ENCODE assay signal across 1 cellular context in the genomic region with DNA sequence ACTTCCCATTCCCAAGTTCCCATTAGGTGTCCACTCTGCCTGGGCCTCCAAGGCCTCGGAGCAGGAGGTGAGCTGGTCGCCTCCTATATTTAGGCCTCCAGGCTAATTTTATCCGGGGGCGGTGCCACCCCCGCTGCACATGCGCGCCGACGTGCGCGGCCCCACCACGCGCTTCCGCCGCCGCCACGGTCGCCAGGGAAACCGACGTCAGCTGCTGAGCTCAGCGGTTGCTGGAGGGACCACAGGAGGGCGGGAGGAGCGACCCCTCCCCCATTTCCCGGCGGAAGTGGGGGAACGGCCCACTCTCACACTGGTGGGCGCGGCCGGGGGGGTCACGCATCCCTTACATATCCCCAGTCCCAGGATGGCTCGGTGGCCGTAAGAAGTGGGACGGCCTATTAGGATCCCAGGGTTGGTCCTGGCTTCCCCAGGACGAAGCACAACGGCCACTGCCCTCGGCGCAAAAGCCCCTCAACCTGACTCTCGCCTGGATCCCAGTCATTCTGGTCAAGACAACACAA.
TF ChIP-seq lines count a peak whose summit lies in the region.

No MANE protein-coding gene starts in this region.

TF ChIP-seq in K562, 482 proteins besides CTCF, POLR2A, EP300 and RAD21 (continued from another document and continues in another):
- TF ChIP-seq, protein P1, sequence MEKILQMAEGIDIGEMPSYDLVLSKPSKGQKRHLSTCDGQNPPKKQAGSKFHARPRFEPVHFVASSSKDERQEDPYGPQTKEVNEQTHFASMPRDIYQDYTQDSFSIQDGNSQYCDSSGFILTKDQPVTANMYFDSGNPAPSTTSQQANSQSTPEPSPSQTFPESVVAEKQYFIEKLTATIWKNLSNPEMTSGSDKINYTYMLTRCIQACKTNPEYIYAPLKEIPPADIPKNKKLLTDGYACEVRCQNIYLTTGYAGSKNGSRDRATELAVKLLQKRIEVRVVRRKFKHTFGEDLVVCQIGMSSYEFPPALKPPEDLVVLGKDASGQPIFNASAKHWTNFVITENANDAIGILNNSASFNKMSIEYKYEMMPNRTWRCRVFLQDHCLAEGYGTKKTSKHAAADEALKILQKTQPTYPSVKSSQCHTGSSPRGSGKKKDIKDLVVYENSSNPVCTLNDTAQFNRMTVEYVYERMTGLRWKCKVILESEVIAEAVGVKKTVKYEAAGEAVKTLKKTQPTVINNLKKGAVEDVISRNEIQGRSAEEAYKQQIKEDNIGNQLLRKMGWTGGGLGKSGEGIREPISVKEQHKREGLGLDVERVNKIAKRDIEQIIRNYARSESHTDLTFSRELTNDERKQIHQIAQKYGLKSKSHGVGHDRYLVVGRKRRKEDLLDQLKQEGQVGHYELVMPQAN (IDR thresholded peaks at IDR 0.05; ENCODE audit: borderline replicate concordance) = peak; percentile 63; the same call in 1 of the 2 replicates
- TF ChIP-seq, protein P2, sequence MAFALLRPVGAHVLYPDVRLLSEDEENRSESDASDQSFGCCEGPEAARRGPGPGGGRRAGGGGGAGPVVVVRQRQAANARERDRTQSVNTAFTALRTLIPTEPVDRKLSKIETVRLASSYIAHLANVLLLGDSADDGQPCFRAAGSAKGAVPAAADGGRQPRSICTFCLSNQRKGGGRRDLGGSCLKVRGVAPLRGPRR (CRISPR knock-in tag; IDR thresholded peaks at IDR 0.05) = no peak
- TF ChIP-seq BCLAF1 (IDR thresholded peaks at IDR 0.05; ENCODE audit: borderline replicate concordance in 1 of 2, control insufficient read depth in 1 of 2, low read depth in 2 of 2, low read length in 1 of 2) = no peak
- 0 out of 4 replicates have a peak, but pooled peaks of 1 of the 2 experiments have one; percentile 50 for TF ChIP-seq SRF (CRISPR knock-in tag; IDR thresholded peaks at IDR 0.05)
- TF ChIP-seq JUN (IDR thresholded peaks at IDR 0.05; ENCODE audit: borderline replicate concordance, low read depth, low read length) = peak; percentile 14; the same call in 1 of the 2 replicates
- 0 out of 2 replicates have a peak, but pooled peaks have one; percentile 40 for TF ChIP-seq JUN (CRISPR knock-in tag; IDR thresholded peaks at IDR 0.05; ENCODE audit: borderline replicate concordance)
- no peak for TF ChIP-seq ZNF280B (CRISPR knock-in tag; IDR thresholded peaks at IDR 0.05)
- no peak for TF ChIP-seq BRD9 (IDR thresholded peaks at IDR 0.05; ENCODE audit: low read depth, partially characterized antibody)
- no peak for TF ChIP-seq CBFA2T3 (IDR thresholded peaks at IDR 0.05)
- TF ChIP-seq ETV1 (tag; conservative IDR thresholded peaks at IDR 0.05; ENCODE audit: low read depth) = 0 out of 2 replicates have a peak, but pooled peaks have one; percentile 28
- peak; percentile 43 for TF ChIP-seq SAP30 (IDR thresholded peaks at IDR 0.05; ENCODE audit: borderline replicate concordance, insufficient read depth, low read depth, low read length, poor library complexity, severe bottlenecking)
- TF ChIP-seq ARID4B (CRISPR knock-in tag; IDR thresholded peaks at IDR 0.05) = peak; percentile 90
- TF ChIP-seq BHLHE40 (IDR thresholded peaks at IDR 0.05; ENCODE audit: low read length) = peak; percentile 50; the same call in 1 of the 2 replicates
- no peak for TF ChIP-seq ATF1 (CRISPR knock-in tag; IDR thresholded peaks at IDR 0.05)
- TF ChIP-seq ATF1 (tag; IDR thresholded peaks at IDR 0.05) = peak; percentile 87
- TF ChIP-seq ZBTB7A (IDR thresholded peaks at IDR 0.05; ENCODE audit: borderline replicate concordance, control insufficient read depth, low read depth, low read length) = peak; percentile 89; the same call in 1 of the 2 replicates
- TF ChIP-seq, protein P3, sequence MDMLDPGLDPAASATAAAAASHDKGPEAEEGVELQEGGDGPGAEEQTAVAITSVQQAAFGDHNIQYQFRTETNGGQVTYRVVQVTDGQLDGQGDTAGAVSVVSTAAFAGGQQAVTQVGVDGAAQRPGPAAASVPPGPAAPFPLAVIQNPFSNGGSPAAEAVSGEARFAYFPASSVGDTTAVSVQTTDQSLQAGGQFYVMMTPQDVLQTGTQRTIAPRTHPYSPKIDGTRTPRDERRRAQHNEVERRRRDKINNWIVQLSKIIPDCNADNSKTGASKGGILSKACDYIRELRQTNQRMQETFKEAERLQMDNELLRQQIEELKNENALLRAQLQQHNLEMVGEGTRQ (CRISPR knock-in tag; IDR thresholded peaks at IDR 0.05) = peak; percentile 26; the same call in 1 of the 2 replicates
- TF ChIP-seq PCBP2 (IDR thresholded peaks at IDR 0.05; ENCODE audit: low read depth, low read length, poor library complexity, severe bottlenecking) = no peak
- TF ChIP-seq RBFOX2 (IDR thresholded peaks at IDR 0.05; ENCODE audit: low read depth, low read length) = peak; percentile 51; the same call in 1 of the 2 replicates
- TF ChIP-seq FOXP1 (CRISPR knock-in tag; IDR thresholded peaks at IDR 0.05) = 0 out of 2 replicates have a peak, but pooled peaks have one; percentile 43
- peak; percentile 93 for TF ChIP-seq RFX1 (IDR thresholded peaks at IDR 0.05)
- no peak for TF ChIP-seq ZNF24 (IDR thresholded peaks at IDR 0.05)
- TF ChIP-seq USF1 (CRISPR knock-in tag; IDR thresholded peaks at IDR 0.05) = peak; percentile 45
- no peak for TF ChIP-seq ZNF253 (CRISPR knock-in tag; conservative IDR thresholded peaks at IDR 0.05)
- no peak for TF ChIP-seq ZBTB34 (CRISPR knock-in tag; IDR thresholded peaks at IDR 0.05)
- no peak for TF ChIP-seq RFX5 (IDR thresholded peaks at IDR 0.05; ENCODE audit: low read depth, low read length)
- peak; percentile 65 for TF ChIP-seq ZBTB12 (CRISPR knock-in tag; IDR thresholded peaks at IDR 0.05)
- peak; percentile 19; the same call in 1 of the 2 replicates for TF ChIP-seq MAFK (IDR thresholded peaks at IDR 0.05; ENCODE audit: low read length)
- peak; percentile 56; the same call in 1 of the 2 replicates for TF ChIP-seq POLR2G (IDR thresholded peaks at IDR 0.05; ENCODE audit: low read depth, low read length)
- TF ChIP-seq FIP1L1 (IDR thresholded peaks at IDR 0.05; ENCODE audit: low read depth, low read length, poor library complexity, severe bottlenecking) = peak; percentile 45
- no peak for TF ChIP-seq XRCC3 (IDR thresholded peaks at IDR 0.05)
- no peak for TF ChIP-seq SETDB1 (IDR thresholded peaks at IDR 0.05; ENCODE audit: low read length)
- TF ChIP-seq IRF1 (CRISPR knock-in tag; IDR thresholded peaks at IDR 0.05; ENCODE audit: borderline replicate concordance) = no peak
- no peak for TF ChIP-seq NFATC3 (IDR thresholded peaks at IDR 0.05)
- TF ChIP-seq, protein P4, sequence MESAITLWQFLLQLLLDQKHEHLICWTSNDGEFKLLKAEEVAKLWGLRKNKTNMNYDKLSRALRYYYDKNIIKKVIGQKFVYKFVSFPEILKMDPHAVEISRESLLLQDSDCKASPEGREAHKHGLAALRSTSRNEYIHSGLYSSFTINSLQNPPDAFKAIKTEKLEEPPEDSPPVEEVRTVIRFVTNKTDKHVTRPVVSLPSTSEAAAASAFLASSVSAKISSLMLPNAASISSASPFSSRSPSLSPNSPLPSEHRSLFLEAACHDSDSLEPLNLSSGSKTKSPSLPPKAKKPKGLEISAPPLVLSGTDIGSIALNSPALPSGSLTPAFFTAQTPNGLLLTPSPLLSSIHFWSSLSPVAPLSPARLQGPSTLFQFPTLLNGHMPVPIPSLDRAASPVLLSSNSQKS (CRISPR knock-in tag; IDR thresholded peaks at IDR 0.05) = no peak
- no peak for TF ChIP-seq SRSF1 (IDR thresholded peaks at IDR 0.05; ENCODE audit: low read depth, low read length)
- TF ChIP-seq, protein P5, sequence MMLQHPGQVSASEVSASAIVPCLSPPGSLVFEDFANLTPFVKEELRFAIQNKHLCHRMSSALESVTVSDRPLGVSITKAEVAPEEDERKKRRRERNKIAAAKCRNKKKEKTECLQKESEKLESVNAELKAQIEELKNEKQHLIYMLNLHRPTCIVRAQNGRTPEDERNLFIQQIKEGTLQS (IDR thresholded peaks at IDR 0.05) = no peak
- TF ChIP-seq, protein P5 (CRISPR knock-in tag; conservative IDR thresholded peaks at IDR 0.05) = no peak
